Comparison of ENCODE assay signal across 9 cellular contexts in the genomic region with DNA sequence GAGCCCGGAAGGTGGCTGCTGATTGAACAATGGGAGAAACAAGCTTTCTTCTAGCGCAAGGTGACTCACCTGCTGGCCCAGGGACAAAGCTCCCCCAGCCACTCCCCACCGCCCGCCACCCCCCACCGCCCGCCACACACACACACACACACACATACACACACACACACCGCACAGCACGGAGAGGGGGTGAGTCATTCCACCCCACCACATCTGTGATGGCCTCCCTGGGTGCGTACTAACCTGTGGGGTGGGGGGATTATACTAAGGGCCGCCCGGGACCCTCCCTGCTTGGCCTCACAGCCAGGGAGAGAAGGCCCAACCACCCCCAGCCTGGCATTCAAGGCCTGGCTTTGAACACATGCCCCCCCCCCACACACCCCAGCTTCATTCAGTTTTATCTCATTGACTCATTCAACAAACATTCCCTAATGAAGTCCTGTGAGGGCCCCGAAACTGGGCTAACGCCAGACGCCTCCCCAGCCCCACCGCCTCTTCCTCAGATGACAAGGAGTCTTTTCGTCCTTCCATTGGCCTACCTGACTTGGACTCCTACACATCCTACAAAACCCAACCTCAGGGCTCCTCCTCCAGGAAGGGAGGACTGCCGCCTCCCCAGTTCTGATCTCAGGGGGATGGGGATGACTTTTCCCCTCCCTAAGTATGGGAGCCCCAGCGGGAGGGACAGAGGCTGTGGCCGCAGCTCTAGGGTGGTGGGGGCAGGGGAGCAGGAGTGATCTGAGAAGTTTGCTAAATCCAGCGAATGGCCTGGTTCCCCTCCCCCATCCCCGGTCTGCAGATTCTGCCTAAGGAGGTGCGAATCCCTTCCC. TPM values are rescaled to one million over a fixed set of nuclear protein-coding genes. Genes with fewer than 3 reads are reported as not detected.
DNase-seq lines count a peak whose midpoint lies in the region; ATAC-seq and TF ChIP-seq lines count a peak whose summit lies in the region.
"Had no signal": no experiment of that assay in that cellular context is flagged by ENCODE, and none has a peak within 500 bp of the region (broad histone marks: within the 10 kb centered on the region; RNA-seq: fewer than 3 reads in every experiment).

No MANE protein-coding gene starts in this region.

- peak; percentile 91 for DNase-seq in AG08396 (ENCODE audit: low spot score)
- DNase-seq in activated T-cell treated with anti-CD3 and anti-CD28 coated beads, Interleukin-2, amount 50 U/mL, for 24 hours, result peak; percentile 52
- no peak for DNase-seq in putamen (ENCODE audit: low spot score)
- DNase-seq in CD1c-positive myeloid dendritic cell (ENCODE audit: extremely low spot score), result no peak
- DNase-seq in heart right ventricle, result no peak
- no peak for DNase-seq in NCI-H2171 treated with DMSO at 0.1 percent for 48 hours (lab: John Stamatoyannopoulos, UW)

- H3K27ac Mint-ChIP-seq in activated T-cell treated with anti-CD3 and anti-CD28 coated beads, Interleukin-2, amount 50 U/mL, for 24 hours, result no peak overlapping the region

- no peaks in the 10 kb centered on the region for H3K36me3 Mint-ChIP-seq in activated T-cell treated with anti-CD3 and anti-CD28 coated beads, Interleukin-2, amount 50 U/mL, for 24 hours (ENCODE audit: low read depth)

- no peak overlapping the region for H3K4me3 Mint-ChIP-seq in activated T-cell treated with anti-CD3 and anti-CD28 coated beads, Interleukin-2, amount 50 U/mL, for 24 hours

- intact Hi-C loops in heart right ventricle (cut with DNase I), result loop anchor here in 1 of 10 donors (10.0 kb wide), 1 partner anchor 53 kb away; no protein-coding TSS in a partner anchor

- H3K27me3 Mint-ChIP-seq in activated T-cell treated with anti-CD3 and anti-CD28 coated beads, Interleukin-2, amount 50 U/mL, for 24 hours, result peaks cover 63% of the 10 kb centered on the region

- no peak for ATAC-seq in heart right ventricle

- H3K4me3 ChIP-seq in HUES6 (ENCODE audit: low read depth, low read length) (peak overlapping the region; percentile 51), iPS-20b (ENCODE audit: low read length) (peak overlapping the region; percentile 57), heart right ventricle (no peak overlapping the region)

- 3 to 5% methylated on average over 20 to 21 of the region's 22 CpGs for WGBS in heart right ventricle, 2 donors

- H3K4me1 ChIP-seq in HUES6 (ENCODE audit: control insufficient read depth, insufficient read depth, low read length) (peaks cover 24% of the 10 kb centered on the region), iPS-20b (ENCODE audit: insufficient read depth, low read length) (no peaks in the 10 kb centered on the region), heart right ventricle (peaks cover 10 to 25% (median 19%) of the 10 kb centered on the region in 9 donors)

- TF ChIP-seq CTCF in heart right ventricle (IDR thresholded peaks at IDR 0.05), result no peak

- H3K27me3 ChIP-seq in HUES6 (ENCODE audit: control insufficient read depth, insufficient read depth, low read length), result peaks cover 92% of the 10 kb centered on the region
- peaks cover 93% of the 10 kb centered on the region for H3K27me3 ChIP-seq in iPS-20b (ENCODE audit: insufficient read depth, low read length)
- peaks cover 47 to 94% (median 93%) of the 10 kb centered on the region in 7 donors for H3K27me3 ChIP-seq in heart right ventricle

- H3K9me3 ChIP-seq in HUES6 (ENCODE audit: control insufficient read depth, insufficient read depth, low read depth, low read length) (no peaks in the 10 kb centered on the region), iPS-20b (ENCODE audit: insufficient read depth, low read depth, low read length) (no peaks in the 10 kb centered on the region), heart right ventricle (no peaks in the 10 kb centered on the region)
- H3K9me3 ChIP-seq: upper lobe of left lung had no signal

- H3K27ac ChIP-seq in HUES6 (ENCODE audit: low read depth, low read length) (no peak overlapping the region), iPS-20b (ENCODE audit: low read length) (no peak overlapping the region), heart right ventricle (no peak overlapping the region)
- H3K27ac ChIP-seq: upper lobe of left lung had no signal

- H3K36me3 ChIP-seq in HUES6 (ENCODE audit: control insufficient read depth, insufficient read depth, low read length) (no peaks in the 10 kb centered on the region), iPS-20b (ENCODE audit: insufficient read depth, low read depth, low read length) (no peaks in the 10 kb centered on the region), heart right ventricle (no peaks in the 10 kb centered on the region)
- H3K36me3 ChIP-seq: upper lobe of left lung had no signal

- H3K9me3 Mint-ChIP-seq in activated T-cell treated with anti-CD3 and anti-CD28 coated beads, Interleukin-2, amount 50 U/mL, for 24 hours, result no peaks in the 10 kb centered on the region

- peaks cover 15% of the 10 kb centered on the region for H3K4me1 Mint-ChIP-seq in activated T-cell treated with anti-CD3 and anti-CD28 coated beads, Interleukin-2, amount 50 U/mL, for 24 hours (ENCODE audit: low read depth)

- H3K9ac ChIP-seq in HUES6 (ENCODE audit: low read length) (peak overlapping the region; percentile 22), iPS-20b (ENCODE audit: low read depth, low read length) (no peak overlapping the region)

RNA-seq across cellular contexts. Expression of gene ONECUT3, which starts 5.8 kb away (rescaled TPM):
- total RNA-seq in heart right ventricle, result not detected
- polyA plus RNA-seq in heart right ventricle, result not detected
- total RNA-seq: upper lobe of left lung had no signal

Comparison
In these comparisons a context has a peak if more than half of its experiments do, and no peak if none do; other contexts are left out.
1. DNase-seq: peak in AG08396 (single experiment) and activated T-cell treated with anti-CD3 and anti-CD28 coated beads, Interleukin-2, amount 50 U/mL, for 24 hours (single experiment); none in putamen (single experiment), CD1c-positive myeloid dendritic cell (single experiment), heart right ventricle (0 of 2) and NCI-H2171 treated with DMSO at 0.1 percent for 48 hours (single experiment).
2. H3K4me3 ChIP-seq: peak in HUES6 (single experiment) and iPS-20b (single experiment); none in heart right ventricle (0 of 10).